ENCODE assay signal across 8 cellular contexts in the genomic region with DNA sequence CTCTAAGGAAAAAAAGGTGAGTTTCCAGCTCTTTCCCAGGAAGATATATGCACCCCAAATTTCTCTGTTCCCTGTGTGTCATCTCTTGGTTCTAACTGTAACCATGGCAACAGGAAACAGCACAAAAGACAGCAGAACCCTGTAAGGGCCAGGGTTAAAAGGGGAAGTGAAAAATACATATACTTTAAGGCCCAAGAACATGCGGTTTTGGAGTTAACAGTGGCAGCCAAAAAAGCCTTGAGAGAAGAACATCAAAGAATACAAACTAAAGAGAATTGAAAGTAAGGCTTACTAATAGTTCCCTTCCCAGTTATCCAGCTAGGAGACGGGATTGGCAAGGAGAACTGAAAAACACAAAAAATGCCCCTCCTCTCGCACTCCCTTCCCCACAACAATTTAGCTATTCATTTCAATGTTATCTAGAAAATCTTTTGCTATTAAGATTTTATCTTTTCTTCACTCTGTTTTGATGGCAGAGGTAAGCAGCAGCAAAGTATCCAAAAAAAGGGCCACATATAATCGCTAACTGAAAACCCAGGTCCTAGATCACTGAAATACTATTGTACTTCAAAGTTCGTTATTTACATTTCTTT. TPM values are rescaled to one million over a fixed set of nuclear protein-coding genes. Genes with fewer than 3 reads are reported as not detected.
A peak's percentile ranks its signal among the peaks of the same experiment; 100 is the strongest.
DNase-seq lines count a peak whose midpoint lies in the region; ATAC-seq and TF ChIP-seq lines count a peak whose summit lies in the region.

No MANE protein-coding gene starts in this region.

- peaks cover 42% of the 10 kb centered on the region for H3K4me1 Mint-ChIP-seq in activated T-helper 17 cell treated with anti-CD3 and anti-CD28 coated beads, Interleukin-2, amount 50 U/mL, for 72 hours

- H3K36me3 ChIP-seq in iPS-20b (ENCODE audit: insufficient read depth, low read depth, low read length): peaks cover 8% of the 10 kb centered on the region
- no peaks in the 10 kb centered on the region for H3K36me3 ChIP-seq in stomach smooth muscle (ENCODE audit: control insufficient read depth in 2 of 2, insufficient read depth in 2 of 2, low read length in 2 of 2)

- in situ Hi-C loops in KBM-7 (cut with MboI; ENCODE audit: low pct_unique_long_range_greater_than_20kb, low sequenced_read_pairs): no loop called here

- no peak overlapping the region for H3K27ac ChIP-seq in iPS-20b (ENCODE audit: low read length)
- peak overlapping the region; percentile 99 for H3K27ac ChIP-seq in stomach smooth muscle (ENCODE audit: low read length)

- peak overlapping the region; percentile 86 for H3K4me3 Mint-ChIP-seq in activated T-helper 17 cell treated with anti-CD3 and anti-CD28 coated beads, Interleukin-2, amount 50 U/mL, for 72 hours

- H3K4me3 ChIP-seq in GM12875 (ENCODE audit: low read depth, low read length): peak overlapping the region; percentile 77
- peak overlapping the region; percentile 82 for H3K4me3 ChIP-seq in iPS-20b (ENCODE audit: low read length)
- peak overlapping the region; percentile 79 to 97 for H3K4me3 ChIP-seq in stomach smooth muscle (ENCODE audit: low read length in 2 of 2)

- no peaks in the 10 kb centered on the region for H3K9me3 ChIP-seq in iPS-20b (ENCODE audit: insufficient read depth, low read depth, low read length)
- no peaks in the 10 kb centered on the region for H3K9me3 ChIP-seq in stomach smooth muscle (ENCODE audit: control insufficient read depth in 2 of 2, low read length in 2 of 2)

- DNase-seq in KBM-7: peak; percentile 93
- no peak for DNase-seq in NCI-H345 treated with DMSO at 0.1 percent for 48 hours (lab: John Stamatoyannopoulos, UW; ENCODE audit: unreplicated experiment)
- DNase-seq in cerebellar nuclear complex (lab: John Stamatoyannopoulos, UW): no peak

- no peaks in the 10 kb centered on the region for H3K27me3 Mint-ChIP-seq in activated T-helper 17 cell treated with anti-CD3 and anti-CD28 coated beads, Interleukin-2, amount 50 U/mL, for 72 hours

- no peak for TF ChIP-seq CTCF in GM12875 (IDR thresholded peaks at IDR 0.05; ENCODE audit: borderline replicate concordance, insufficient read depth, low read depth, low read length)

- H3K27me3 ChIP-seq in iPS-20b (ENCODE audit: insufficient read depth, low read length) (no peaks in the 10 kb centered on the region), stomach smooth muscle (ENCODE audit: control insufficient read depth in 1 of 2, insufficient read depth in 2 of 2, low read length in 2 of 2) (no peaks in the 10 kb centered on the region)

- H3K9ac ChIP-seq in iPS-20b (ENCODE audit: low read depth, low read length): peak overlapping the region; percentile 87
- peak overlapping the region; percentile 84 to 99 for H3K9ac ChIP-seq in stomach smooth muscle (ENCODE audit: low read length in 2 of 2)

- H3K36me3 Mint-ChIP-seq in activated T-helper 17 cell treated with anti-CD3 and anti-CD28 coated beads, Interleukin-2, amount 50 U/mL, for 72 hours (ENCODE audit: low read depth): peaks cover 63% of the 10 kb centered on the region

- peaks cover 11% of the 10 kb centered on the region; the same call in 1 of the 2 replicates for H3K4me1 ChIP-seq in iPS-20b (ENCODE audit: insufficient read depth, low read length)
- peaks cover 15% of the 10 kb centered on the region for H3K4me1 ChIP-seq in stomach smooth muscle (ENCODE audit: control insufficient read depth, insufficient read depth, low read length)

- peak overlapping the region; percentile 97 for H3K27ac Mint-ChIP-seq in activated T-helper 17 cell treated with anti-CD3 and anti-CD28 coated beads, Interleukin-2, amount 50 U/mL, for 72 hours

- peak; percentile 55 for ATAC-seq in GM21515 (IDR thresholded peaks at IDR 0.05; ENCODE audit: unreplicated experiment)
- ATAC-seq in activated T-helper 17 cell treated with anti-CD3 and anti-CD28 coated beads, Interleukin-2, amount 50 U/mL, for 72 hours (replicated peaks): peak; percentile 18

- H3K9me3 Mint-ChIP-seq in activated T-helper 17 cell treated with anti-CD3 and anti-CD28 coated beads, Interleukin-2, amount 50 U/mL, for 72 hours: peaks cover 4% of the 10 kb centered on the region

RNA-seq across cellular contexts. Expression of a gene that starts 1.5 kb away (rescaled TPM):
- 10 to 100 TPM; 62.3 to 66.8 TPM for total RNA-seq in activated T-helper 17 cell treated with anti-CD3 and anti-CD28 coated beads, Interleukin-2, amount 50 U/mL, for 72 hours

RNA-seq across cellular contexts. Expression of a gene that starts 31.4 kb away (rescaled TPM):
- total RNA-seq in activated T-helper 17 cell treated with anti-CD3 and anti-CD28 coated beads, Interleukin-2, amount 50 U/mL, for 72 hours: 10 to 100 TPM; 29.1 to 60.9 TPM
